In genomic region chr14:69244946-69245345, GRCh38 we compare ENCODE assay signal across 16 cellular contexts. TPM values are rescaled to one million over a fixed set of nuclear protein-coding genes. Genes with fewer than 3 reads are reported as not detected.
DNase-seq lines count a peak whose midpoint lies in the region; FAIRE-seq and TF ChIP-seq lines count a peak whose summit lies in the region.
"Had no signal": no experiment of that assay in that cellular context is flagged by ENCODE, and none has a peak within 500 bp of the region (broad histone marks: within the 10 kb centered on the region; RNA-seq: fewer than 3 reads in every experiment).

No MANE protein-coding gene starts in this region.

- H3K36me3 ChIP-seq in bronchial epithelial cell (ENCODE audit: control insufficient read depth, insufficient read depth, low read length), result no peaks in the 10 kb centered on the region
- no peaks in the 10 kb centered on the region for H3K36me3 ChIP-seq in A673 (ENCODE audit: insufficient read depth, low read length, poor library complexity, severe bottlenecking)
- H3K36me3 ChIP-seq: BLaER1, HAP-1 had no signal

- no peaks in the 10 kb centered on the region for H3K4me1 ChIP-seq in A673 (ENCODE audit: insufficient read depth, low read length, poor library complexity, severe bottlenecking)
- H3K4me1 ChIP-seq: HAP-1 had no signal

- intact Hi-C loops in A673 (cut with micrococcal nuclease; ENCODE audit: unreplicated experiment), result loop anchor here (5.0 to 10.0 kb wide), 2 partner anchors 93 to 480 kb away; partner anchors contain the start of gene DCAF5

- no peaks in the 10 kb centered on the region for H3K27me3 ChIP-seq in bronchial epithelial cell (ENCODE audit: control insufficient read depth, insufficient read depth, low read length)
- no peaks in the 10 kb centered on the region for H3K27me3 ChIP-seq in A673 (replicated peaks; ENCODE audit: insufficient read depth, low read depth, low read length, poor library complexity)
- H3K27me3 ChIP-seq: BLaER1 had no signal

- POLR2A ChIA-PET in A673 (lab: Charles Lee; ENCODE audit: low non-redundant PET), result no interaction called here

- FAIRE-seq in HTR-8/SVneo (lab: Jason Lieb, UNC) (peak; percentile 75), bronchial epithelial cell (lab: Jason Lieb, UNC) (peak; percentile 13)
- FAIRE-seq: GM12892, GM18507 had no signal

- CTCF ChIA-PET in A673 (lab: Charles Lee), result no interaction called here

- H3K27ac ChIP-seq in substantia nigra (ENCODE audit: low read depth, low read length, poor library complexity, severe bottlenecking) (no peak overlapping the region), A673 (ENCODE audit: low read depth, low read length, poor library complexity, severe bottlenecking) (no peak overlapping the region)
- H3K27ac ChIP-seq: BLaER1, GM23248 had no signal

- BruUV-seq in A673 (replicated peaks; lab: Mats Ljungman, UMichigan), result no TSS peak

- TF ChIP-seq CTCF in AG09309 (IDR thresholded peaks at IDR 0.05; ENCODE audit: control insufficient read depth, insufficient read depth, low read depth, low read length, missing control alignments) (no peak), bronchial epithelial cell (IDR thresholded peaks at IDR 0.05; ENCODE audit: insufficient read depth, low read length, severe bottlenecking) (no peak), A673 (conservative IDR thresholded peaks at IDR 0.05; ENCODE audit: low read depth, low read length) (no peak)

- H3K4me3 ChIP-seq in AG09309 (ENCODE audit: control insufficient read depth, low read depth, low read length) (no peak overlapping the region), bronchial epithelial cell (ENCODE audit: low read depth, low read length) (no peak overlapping the region), A673 (ENCODE audit: low read depth, low read length, poor library complexity, severe bottlenecking) (no peak overlapping the region)
- H3K4me3 ChIP-seq: BLaER1, GM23248, HAP-1 had no signal

- H3K9me3 ChIP-seq in A673 (ENCODE audit: low read depth, low read length, poor library complexity, severe bottlenecking), result no peaks in the 10 kb centered on the region
- H3K9me3 ChIP-seq: BLaER1, HAP-1 had no signal

- DNase-seq in AG09309 (ENCODE audit: low read depth) (peak; percentile 10), HTR-8/SVneo (ENCODE audit: insufficient read length, low spot score) (no peak), bronchial epithelial cell (ENCODE audit: low read depth) (no peak), iris pigment epithelial cell (ENCODE audit: low read depth) (peak; percentile 49), substantia nigra (lab: John Stamatoyannopoulos, UW) (no peak), A673 (ENCODE audit: low spot score) (no peak)
- DNase-seq in stimulated activated naive CD4-positive, alpha-beta T cell (lab: John Stamatoyannopoulos, UW), result no peak
- DNase-seq: ACHN; CD4-positive, alpha-beta memory T cell; DMS153; GDM1; GM23248 had no signal

RNA-seq across cellular contexts. Expression of gene GALNT16, which starts 15.0 kb away (rescaled TPM):
- total RNA-seq in bronchial epithelial cell (not detected in 2 replicates), A673 (2021) (0.32 and 0.63 TPM in 2 replicates)

RNA-seq across cellular contexts. Expression of gene EXD2, which starts 53.6 kb away (rescaled TPM):
- 15.5 and 18.3 TPM in 2 replicates for total RNA-seq in bronchial epithelial cell
- total RNA-seq in A673 (2021), result 8.1 and 10.7 TPM in 2 replicates

Comparison
In these comparisons a context has a peak if more than half of its experiments do, and no peak if none do; other contexts are left out.
1. DNase-seq: peak in AG09309 (single experiment) and iris pigment epithelial cell (single experiment); none in HTR-8/SVneo (single experiment), bronchial epithelial cell (single experiment), substantia nigra (0 of 49), stimulated activated naive CD4-positive, alpha-beta T cell (0 of 6) and A673 (single experiment).